ENCODE assay signal across 8 cellular contexts in the genomic region with DNA sequence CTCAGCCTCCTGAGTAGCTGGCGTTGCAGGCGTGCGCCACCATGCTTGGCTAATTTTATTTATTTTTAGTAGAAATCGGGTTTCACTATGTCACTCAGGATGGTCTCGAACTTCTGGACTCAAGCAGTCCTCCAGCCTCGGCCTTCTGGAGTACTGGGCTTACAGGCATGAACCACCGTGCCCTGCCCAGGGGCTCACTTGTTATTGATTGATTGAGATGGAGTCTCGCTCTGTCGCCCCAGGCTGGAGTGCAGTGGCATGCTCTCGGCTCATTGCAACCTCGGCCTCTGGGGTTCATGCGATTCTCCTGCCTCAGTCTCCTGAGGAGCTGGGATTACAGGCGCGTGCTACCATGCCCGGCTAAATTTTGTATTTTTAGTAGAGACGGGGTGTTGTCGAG. TPM values are rescaled to one million over a fixed set of nuclear protein-coding genes. Genes with fewer than 3 reads are reported as not detected.
DNase-seq lines count a peak whose midpoint lies in the region; ATAC-seq and TF ChIP-seq lines count a peak whose summit lies in the region.
"Had no signal": no experiment of that assay in that cellular context is flagged by ENCODE, and none has a peak within 500 bp of the region (broad histone marks: within the 10 kb centered on the region; RNA-seq: fewer than 3 reads in every experiment).

No MANE protein-coding gene starts in this region.

- WGBS in hepatocyte (ENCODE audit: low lambda C conversion rate, missing lambda C conversion rate) = 92% methylated on average over 17 of the region's 17 CpGs

- DNase-seq in activated B cell treated with CpG ODN at 0.5 μM for 24 hours = no peak
- no peak for DNase-seq in hepatocyte (ENCODE audit: low spot score)
- no peak for DNase-seq in stimulated activated effector memory CD8-positive, alpha-beta T cell treated with anti-CD3 and anti-CD28 coated beads, Interleukin-12 subunit alpha, Interleukin-12 subunit beta, amount 100 ng/mL, for 72 hours (ENCODE audit: low spot score in 2 of 2)
- no peak for DNase-seq in SKM-1 treated with dmso at 0.1 percent for 144 hours (lab: John Stamatoyannopoulos, UW; ENCODE audit: unreplicated experiment)
- DNase-seq: NCI-H1092 treated with DMSO at 0.1 percent for 48 hours had no signal

- no peaks in the 10 kb centered on the region for H3K9me3 Mint-ChIP-seq in activated B cell treated with CpG ODN at 0.5 μM for 24 hours
- no peaks in the 10 kb centered on the region for H3K9me3 Mint-ChIP-seq in stimulated activated effector memory CD8-positive, alpha-beta T cell treated with anti-CD3 and anti-CD28 coated beads, Interleukin-12 subunit alpha, Interleukin-12 subunit beta, amount 100 ng/mL, for 72 hours

- POLR2A ChIA-PET in HEK293 (lab: Yijun Ruan, JAX) (no interaction called here), activated B cell treated with CpG ODN at 0.5 μM for 24 hours (lab: Charles Lee) (interaction anchor here (2.9 to 3.2 kb wide), 2 partner anchors 29 to 90 kb away, joined by 95 to 101 read pairs; partner anchors contain the start of genes AFF4 and ZCCHC10)

- peaks cover 19% of the 10 kb centered on the region for H3K4me1 ChIP-seq in HEK293 (ENCODE audit: control insufficient read depth, insufficient read depth, low read length)
- peaks cover 42% of the 10 kb centered on the region for H3K4me1 ChIP-seq in hepatocyte (ENCODE audit: insufficient read depth)

- no peaks in the 10 kb centered on the region for H3K27me3 Mint-ChIP-seq in activated B cell treated with CpG ODN at 0.5 μM for 24 hours

- peak overlapping the region; percentile 99 for H3K27ac Mint-ChIP-seq in activated B cell treated with CpG ODN at 0.5 μM for 24 hours
- H3K27ac Mint-ChIP-seq in stimulated activated effector memory CD8-positive, alpha-beta T cell treated with anti-CD3 and anti-CD28 coated beads, Interleukin-12 subunit alpha, Interleukin-12 subunit beta, amount 100 ng/mL, for 72 hours = peak overlapping the region; percentile 99

- no peaks in the 10 kb centered on the region for H3K36me3 ChIP-seq in HEK293 (ENCODE audit: control insufficient read depth in 2 of 2, insufficient read depth in 1 of 2, low read length in 2 of 2)
- no peaks in the 10 kb centered on the region for H3K36me3 ChIP-seq in hepatocyte (replicated peaks; ENCODE audit: insufficient read depth, low read depth)

- H3K9me3 ChIP-seq in HEK293 (ENCODE audit: control insufficient read depth, insufficient read depth, low read depth, low read length) (no peaks in the 10 kb centered on the region), hepatocyte (ENCODE audit: low read depth) (no peaks in the 10 kb centered on the region)

- TF ChIP-seq CTCF in HEK293 (tag by site-specific recombination; IDR thresholded peaks at IDR 0.05) = no peak
- no peak for TF ChIP-seq CTCF in activated B cell treated with CpG ODN at 0.5 μM for 24 hours (IDR thresholded peaks at IDR 0.05)
- no peak for TF ChIP-seq CTCF in hepatocyte (IDR thresholded peaks at IDR 0.05; ENCODE audit: poor library complexity)

- peaks cover 53% of the 10 kb centered on the region for H4K20me1 ChIP-seq in hepatocyte (ENCODE audit: insufficient read depth, poor library complexity, severe bottlenecking)

- ATAC-seq in activated B cell treated with CpG ODN at 0.5 μM for 24 hours (ENCODE audit: low read depth) (no peak), GM19463 (IDR thresholded peaks at IDR 0.05; ENCODE audit: unreplicated experiment) (no peak), GM18502 (IDR thresholded peaks at IDR 0.05; ENCODE audit: poor library complexity, unreplicated experiment) (no peak)
- ATAC-seq in stimulated activated effector memory CD8-positive, alpha-beta T cell treated with anti-CD3 and anti-CD28 coated beads, Interleukin-12 subunit alpha, Interleukin-12 subunit beta, amount 100 ng/mL, for 72 hours = no peak

- peak overlapping the region; percentile 94 for H3K4me3 ChIP-seq in HEK293 (ENCODE audit: low read depth, low read length)
- peak overlapping the region; percentile 86 for H3K4me3 ChIP-seq in hepatocyte

- H3K27ac ChIP-seq in HEK293 (ENCODE audit: extremely low read depth, low read depth, low read length) (no peak overlapping the region), hepatocyte (peak overlapping the region; percentile 97)

- H3K4me2 ChIP-seq in hepatocyte = peak overlapping the region; percentile 82

- H3K9me2 ChIP-seq in hepatocyte (replicated peaks; ENCODE audit: insufficient read depth) = no peaks in the 10 kb centered on the region

- H2AFZ ChIP-seq in hepatocyte = no peak overlapping the region

- peaks cover 73% of the 10 kb centered on the region for H3K79me2 ChIP-seq in hepatocyte

- H3K27me3 ChIP-seq in hepatocyte = no peaks in the 10 kb centered on the region

- H3K36me3 Mint-ChIP-seq in activated B cell treated with CpG ODN at 0.5 μM for 24 hours (ENCODE audit: low read depth) = peaks cover 22% of the 10 kb centered on the region
- peaks cover 52% of the 10 kb centered on the region for H3K36me3 Mint-ChIP-seq in stimulated activated effector memory CD8-positive, alpha-beta T cell treated with anti-CD3 and anti-CD28 coated beads, Interleukin-12 subunit alpha, Interleukin-12 subunit beta, amount 100 ng/mL, for 72 hours

- CTCF ChIA-PET in HEK293 (lab: Yijun Ruan, JAX) (no interaction called here), activated B cell treated with CpG ODN at 0.5 μM for 24 hours (lab: Charles Lee) (no interaction called here)

- intact Hi-C loops in activated B cell treated with CpG ODN at 0.5 μM for 24 hours (cut with micrococcal nuclease) = loop anchor here (2.0 to 10.0 kb wide), 5 partner anchors 49 to 1259 kb away; partner anchors contain the start of genes C5orf15 and FNIP1

- peak overlapping the region; percentile 96 for H3K4me3 Mint-ChIP-seq in activated B cell treated with CpG ODN at 0.5 μM for 24 hours
- H3K4me3 Mint-ChIP-seq in stimulated activated effector memory CD8-positive, alpha-beta T cell treated with anti-CD3 and anti-CD28 coated beads, Interleukin-12 subunit alpha, Interleukin-12 subunit beta, amount 100 ng/mL, for 72 hours = peak overlapping the region; percentile 92

- peaks cover 72% of the 10 kb centered on the region for H3K4me1 Mint-ChIP-seq in activated B cell treated with CpG ODN at 0.5 μM for 24 hours
- H3K4me1 Mint-ChIP-seq in stimulated activated effector memory CD8-positive, alpha-beta T cell treated with anti-CD3 and anti-CD28 coated beads, Interleukin-12 subunit alpha, Interleukin-12 subunit beta, amount 100 ng/mL, for 72 hours = peaks cover 44% of the 10 kb centered on the region

TF ChIP-seq in HEK293, 187 proteins besides CTCF, POLR2A, EP300 and RAD21:
- TF ChIP-seq HOXC10 (CRISPR knock-in tag; IDR thresholded peaks at IDR 0.05) (no peak), ZFP69B (tag by site-specific recombination; IDR thresholded peaks at IDR 0.05) (no peak), ZNF654 (tag by site-specific recombination; IDR thresholded peaks at IDR 0.05; ENCODE audit: low read depth) (no peak), ZNF626 (tag by site-specific recombination; IDR thresholded peaks at IDR 0.05) (no peak), ZNF341 (tag by site-specific recombination; IDR thresholded peaks at IDR 0.05; ENCODE audit: low read depth) (no peak), ZNF2 (tag by site-specific recombination; IDR thresholded peaks at IDR 0.05) (no peak), ZNF274 (IDR thresholded peaks at IDR 0.05; ENCODE audit: low read length) (no peak), ZNF274 (tag by site-specific recombination; IDR thresholded peaks at IDR 0.05; ENCODE audit: borderline replicate concordance) (no peak)

RNA-seq across cellular contexts. Expression of gene HSPA4, which starts 1.6 kb away (rescaled TPM):
- total RNA-seq in activated B cell treated with CpG ODN at 0.5 μM for 24 hours (152 and 162 TPM in 2 replicates), hepatocyte (110 and 122 TPM in 2 replicates)
- polyA plus RNA-seq in hepatocyte = 83.3 and 87.1 TPM in 2 replicates

RNA-seq across cellular contexts. Expression of gene ZCCHC10, which starts 27.1 kb away (rescaled TPM):
- 31.4 and 32.6 TPM in 2 replicates for total RNA-seq in activated B cell treated with CpG ODN at 0.5 μM for 24 hours
- 29.1 and 33.0 TPM in 2 replicates for total RNA-seq in hepatocyte
- 29.4 and 30.7 TPM in 2 replicates for polyA plus RNA-seq in hepatocyte
